ENCODE assay signal across 11 cellular contexts in genomic region chr9:121824651-121825480, GRCh38.
A peak's percentile ranks its signal among the peaks of the same experiment; 100 is the strongest.
DNase-seq lines count a peak whose midpoint lies in the region; ATAC-seq and TF ChIP-seq lines count a peak whose summit lies in the region.
"Had no signal": no experiment of that assay in that cellular context is flagged by ENCODE, and none has a peak within 500 bp of the region (broad histone marks: within the 10 kb centered on the region; RNA-seq: fewer than 3 reads in every experiment).

No MANE protein-coding gene starts in this region.

- no peak overlapping the region for H3K4me3 ChIP-seq in NT2/D1 (ENCODE audit: insufficient read length, low read depth)
- H3K4me3 ChIP-seq in psoas muscle: no peak overlapping the region

- H3K27ac ChIP-seq in psoas muscle: no peak overlapping the region

- no peaks in the 10 kb centered on the region for H3K9me3 Mint-ChIP-seq in T-helper 2 cell treated with Interferon-gamma antibody and Interleukin-4, amounts not matched to agents 5 μg/mL and 100 μg/mL, for 36 hours
- H3K9me3 Mint-ChIP-seq: activated naive CD4-positive, alpha-beta T cell treated with anti-CD3 and anti-CD28 coated beads, Interleukin-2, amount 50 U/mL, for 72 hours; central memory CD8-positive, alpha-beta T cell had no signal

- no peaks in the 10 kb centered on the region for H3K36me3 Mint-ChIP-seq in T-helper 2 cell treated with Interferon-gamma antibody and Interleukin-4, amounts not matched to agents 5 μg/mL and 100 μg/mL, for 36 hours (ENCODE audit: low read depth)
- H3K36me3 Mint-ChIP-seq: activated naive CD4-positive, alpha-beta T cell treated with anti-CD3 and anti-CD28 coated beads, Interleukin-2, amount 50 U/mL, for 72 hours had no signal

- no peaks in the 10 kb centered on the region for H3K9me3 ChIP-seq in NT2/D1 (ENCODE audit: insufficient read depth, low read length)
- no peaks in the 10 kb centered on the region for H3K9me3 ChIP-seq in psoas muscle

- no peaks in the 10 kb centered on the region for H3K36me3 ChIP-seq in NT2/D1 (ENCODE audit: insufficient read depth, insufficient read length, low read length)
- peaks cover 0 to 23% of the 10 kb centered on the region in 2 donors for H3K36me3 ChIP-seq in psoas muscle (ENCODE audit: insufficient read depth in 1 of 2, low read depth in 1 of 2)

- H3K27me3 ChIP-seq in NT2/D1 (ENCODE audit: insufficient read depth, insufficient read length) (no peaks in the 10 kb centered on the region), psoas muscle (ENCODE audit: insufficient read depth in 3 of 3, low read length in 2 of 3) (no peaks in the 10 kb centered on the region)

- WGBS in psoas muscle, 3 donors: 65 to 78% (median 74%) methylated on average over 12 of the region's 12 CpGs

- H3K4me1 ChIP-seq in NT2/D1 (ENCODE audit: insufficient read depth, insufficient read length) (peaks cover 10% of the 10 kb centered on the region), psoas muscle (peaks cover 5% of the 10 kb centered on the region)

- H3K9ac ChIP-seq in NT2/D1 (ENCODE audit: insufficient read length, low read depth): peak overlapping the region; percentile 23

- no peak for TF ChIP-seq CTCF in psoas muscle (IDR thresholded peaks at IDR 0.05)

- ATAC-seq in psoas muscle: peak in 3 of 4 donors; percentile 45 to 62 (median 51)
- no peak for ATAC-seq in HG02763 (IDR thresholded peaks at IDR 0.05; ENCODE audit: unreplicated experiment)
- ATAC-seq: activated naive CD4-positive, alpha-beta T cell treated with anti-CD3 and anti-CD28 coated beads, Interleukin-2, amount 50 U/mL, for 72 hours; Panc1 had no signal

- H3K27ac Mint-ChIP-seq in T-helper 2 cell treated with Interferon-gamma antibody and Interleukin-4, amounts not matched to agents 5 μg/mL and 100 μg/mL, for 36 hours: no peak overlapping the region
- H3K27ac Mint-ChIP-seq: activated naive CD4-positive, alpha-beta T cell treated with anti-CD3 and anti-CD28 coated beads, Interleukin-2, amount 50 U/mL, for 72 hours had no signal

- intact Hi-C loops in psoas muscle (cut with DNase I): no loop called here

- DNase-seq in NCI-H146 (lab: John Stamatoyannopoulos, UW): peak; percentile 8
- no peak for DNase-seq in NCI-H146 treated with DMSO at 0.1 percent for 48 hours (lab: John Stamatoyannopoulos, UW; ENCODE audit: unreplicated experiment)
- DNase-seq in NT2/D1 (ENCODE audit: low read depth, low spot score): no peak
- DNase-seq in ecto neural progenitor cell (ENCODE audit: low spot score): peak; percentile 41
- no peak for DNase-seq in psoas muscle
- DNase-seq in T-helper 2 cell treated with Interferon-gamma antibody and Interleukin-4, amounts not matched to agents 5 μg/mL and 100 μg/mL, for 36 hours (ENCODE audit: low spot score): no peak
- DNase-seq in NCI-H1105 treated with DMSO at 0.1 percent for 48 hours (lab: John Stamatoyannopoulos, UW): no peak

- no peaks in the 10 kb centered on the region for H3K4me1 Mint-ChIP-seq in T-helper 2 cell treated with Interferon-gamma antibody and Interleukin-4, amounts not matched to agents 5 μg/mL and 100 μg/mL, for 36 hours (ENCODE audit: low read depth)

- H3K4me3 Mint-ChIP-seq in T-helper 2 cell treated with Interferon-gamma antibody and Interleukin-4, amounts not matched to agents 5 μg/mL and 100 μg/mL, for 36 hours: no peak overlapping the region
- H3K4me3 Mint-ChIP-seq: central memory CD8-positive, alpha-beta T cell had no signal

- no peaks in the 10 kb centered on the region for H3K27me3 Mint-ChIP-seq in T-helper 2 cell treated with Interferon-gamma antibody and Interleukin-4, amounts not matched to agents 5 μg/mL and 100 μg/mL, for 36 hours (ENCODE audit: low read depth)
- H3K27me3 Mint-ChIP-seq: central memory CD8-positive, alpha-beta T cell had no signal

Comparison
In these comparisons a context has a peak if more than half of its experiments do, and no peak if none do; other contexts are left out.
1. DNase-seq: peak in NCI-H146 (single experiment) and ecto neural progenitor cell (single experiment); none in NCI-H146 treated with DMSO at 0.1 percent for 48 hours (single experiment), NT2/D1 (single experiment), psoas muscle (0 of 2), T-helper 2 cell treated with Interferon-gamma antibody and Interleukin-4, amounts not matched to agents 5 μg/mL and 100 μg/mL, for 36 hours (single experiment) and NCI-H1105 treated with DMSO at 0.1 percent for 48 hours (single experiment).